ENCODE assay signal across 8 cellular contexts in the genomic region with DNA sequence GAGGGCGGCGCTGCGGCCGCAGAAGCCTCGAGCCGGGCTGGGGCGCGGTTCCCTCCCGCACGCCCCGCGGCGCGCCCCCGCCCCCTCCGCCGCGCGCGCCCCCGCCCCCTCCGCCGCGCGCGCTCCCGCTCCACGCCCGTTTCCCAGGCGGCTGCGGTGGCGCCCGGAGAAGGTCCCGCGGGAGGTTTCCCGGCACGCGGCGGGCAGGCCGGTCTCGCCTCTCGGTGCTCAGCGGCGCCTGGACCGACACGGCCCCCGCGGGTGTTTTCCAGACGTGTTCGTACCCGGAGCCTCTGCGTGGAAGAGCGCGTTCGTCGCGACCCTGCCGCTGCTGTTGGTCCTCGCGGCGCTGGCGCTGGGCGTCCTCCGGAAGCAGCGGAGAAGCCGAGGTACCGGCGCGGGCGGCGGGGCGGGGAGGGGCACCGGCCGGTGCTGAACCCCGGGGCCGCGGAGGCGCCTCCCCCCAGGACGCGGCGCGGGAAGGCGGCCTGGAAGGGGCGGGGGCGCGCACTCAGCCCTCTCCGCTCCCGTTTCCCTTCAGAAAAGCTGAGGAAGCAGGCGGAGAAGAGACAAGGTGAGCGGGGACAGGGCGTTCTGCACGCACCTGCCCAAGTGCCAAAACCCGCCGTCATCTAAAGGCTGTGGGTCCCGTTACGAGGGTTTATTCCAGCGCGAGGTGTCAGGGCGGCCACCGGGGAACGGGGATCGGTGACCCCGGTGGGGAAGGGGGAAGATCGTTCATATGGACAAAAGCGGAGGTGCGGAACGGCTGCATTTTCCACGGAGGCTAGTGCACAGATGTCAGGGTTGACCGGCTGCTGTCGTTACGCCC. TPM values are rescaled to one million over a fixed set of nuclear protein-coding genes. Genes with fewer than 3 reads are reported as not detected.
DNase-seq lines count a peak whose midpoint lies in the region; ATAC-seq and TF ChIP-seq lines count a peak whose summit lies in the region.

No MANE protein-coding gene starts in this region.

- peaks cover 12% of the 10 kb centered on the region for H3K4me1 ChIP-seq in CD4-positive, CD25-positive, alpha-beta regulatory T cell (ENCODE audit: control insufficient read depth, insufficient read depth, low read length, poor library complexity, severe bottlenecking)
- H3K4me1 ChIP-seq in HUES6 (ENCODE audit: control insufficient read depth, insufficient read depth, low read length), result peaks cover 18% of the 10 kb centered on the region
- H3K4me1 ChIP-seq in body of pancreas, result peaks cover 23% of the 10 kb centered on the region
- H3K4me1 ChIP-seq in thymus (ENCODE audit: control insufficient read depth, insufficient read depth, low read length), result no peaks in the 10 kb centered on the region

- H3K27ac Mint-ChIP-seq in CD4-positive, CD25-positive, alpha-beta regulatory T cell, result peak overlapping the region in 1 of 3 donors; percentile 26

- TF ChIP-seq POLR2A in body of pancreas (IDR thresholded peaks at IDR 0.05), result no peak

- peaks cover 59% of the 10 kb centered on the region for H3K27me3 ChIP-seq in CD4-positive, CD25-positive, alpha-beta regulatory T cell (ENCODE audit: control insufficient read depth, insufficient read depth, low read length)
- H3K27me3 ChIP-seq in HUES6 (ENCODE audit: control insufficient read depth, insufficient read depth, low read length) (peaks cover 96% of the 10 kb centered on the region), body of pancreas (peaks cover 0 to 7% of the 10 kb centered on the region in 2 donors), thymus (ENCODE audit: control insufficient read depth, insufficient read depth) (peaks cover 67% of the 10 kb centered on the region)

- H3K4me3 Mint-ChIP-seq in CD4-positive, CD25-positive, alpha-beta regulatory T cell, result peak overlapping the region; percentile 17 to 81 (median 66)

- no peaks in the 10 kb centered on the region for H3K9me3 ChIP-seq in CD4-positive, CD25-positive, alpha-beta regulatory T cell (ENCODE audit: control insufficient read depth in 2 of 2, low read length in 2 of 2)
- H3K9me3 ChIP-seq in HUES6 (ENCODE audit: control insufficient read depth, insufficient read depth, low read depth, low read length), result no peaks in the 10 kb centered on the region
- H3K9me3 ChIP-seq in body of pancreas, result no peaks in the 10 kb centered on the region
- no peaks in the 10 kb centered on the region for H3K9me3 ChIP-seq in thymus (ENCODE audit: control insufficient read depth)

- WGBS in body of pancreas, 2 donors, result 1 to 2% methylated on average over 20 to 75 of the region's 111 CpGs
- WGBS in thymus, result 2% methylated on average over 111 of the region's 111 CpGs

- DNase-seq in CD4-positive, CD25-positive, alpha-beta regulatory T cell, result peak in 1 of 3 donors; percentile 13
- peak in 2 of 4 donors; percentile 26 to 46 for DNase-seq in body of pancreas
- DNase-seq in left lobe of liver (ENCODE audit: low spot score), result no peak
- DNase-seq in cerebellum (ENCODE audit: low spot score), result no peak
- DNase-seq in cerebellar cortex (ENCODE audit: low spot score), result no peak

- H3K9me3 Mint-ChIP-seq in CD4-positive, CD25-positive, alpha-beta regulatory T cell, result peaks cover 0 to 5% (median 0%) of the 10 kb centered on the region in 7 donors

- no peak overlapping the region for H3K27ac ChIP-seq in CD4-positive, CD25-positive, alpha-beta regulatory T cell (ENCODE audit: insufficient read depth, low read length, poor library complexity, severe bottlenecking)
- no peak overlapping the region for H3K27ac ChIP-seq in HUES6 (ENCODE audit: low read depth, low read length)
- H3K27ac ChIP-seq in body of pancreas, result peak overlapping the region in 2 of 4 donors; percentile 32 to 44
- no peak overlapping the region for H3K27ac ChIP-seq in thymus (ENCODE audit: low read depth)

- TF ChIP-seq CTCF in body of pancreas (IDR thresholded peaks at IDR 0.05), result no peak

- peaks cover 76% of the 10 kb centered on the region for H3K27me3 Mint-ChIP-seq in CD4-positive, CD25-positive, alpha-beta regulatory T cell

- no peaks in the 10 kb centered on the region for H3K36me3 ChIP-seq in CD4-positive, CD25-positive, alpha-beta regulatory T cell (ENCODE audit: control insufficient read depth, insufficient read depth, low read length)
- H3K36me3 ChIP-seq in HUES6 (ENCODE audit: control insufficient read depth, insufficient read depth, low read length) (no peaks in the 10 kb centered on the region), body of pancreas (replicated peaks in 1 of 2; ENCODE audit: insufficient read depth in 1 of 2, low read depth in 2 of 2) (no peaks in the 10 kb centered on the region), thymus (ENCODE audit: control insufficient read depth, insufficient read depth) (no peaks in the 10 kb centered on the region)

- H3K4me1 Mint-ChIP-seq in CD4-positive, CD25-positive, alpha-beta regulatory T cell, result peaks cover 0 to 21% (median 10%) of the 10 kb centered on the region in 4 donors

- intact Hi-C loops in body of pancreas (cut with DNase I), result no loop called here

- ATAC-seq in CD4-positive, CD25-positive, alpha-beta regulatory T cell (ENCODE audit: low read depth in 2 of 2), result no peak
- ATAC-seq in body of pancreas, result peak; percentile 65
- peak; percentile 51 for ATAC-seq in left lobe of liver
- ATAC-seq in GM21619 (IDR thresholded peaks at IDR 0.05; ENCODE audit: unreplicated experiment), result no peak

- H3K36me3 Mint-ChIP-seq in CD4-positive, CD25-positive, alpha-beta regulatory T cell, result no peaks in the 10 kb centered on the region

- peak overlapping the region; percentile 10 for H3K4me3 ChIP-seq in CD4-positive, CD25-positive, alpha-beta regulatory T cell (ENCODE audit: low read depth, low read length)
- peak overlapping the region; percentile 84 for H3K4me3 ChIP-seq in HUES6 (ENCODE audit: low read depth, low read length)
- peak overlapping the region in 1 of 2 donors; percentile 36 for H3K4me3 ChIP-seq in body of pancreas
- H3K4me3 ChIP-seq in thymus (ENCODE audit: low read length), result peak overlapping the region; percentile 48

- peak overlapping the region; percentile 13 for H3K9ac ChIP-seq in HUES6 (ENCODE audit: low read length)

RNA-seq across cellular contexts. Expression of a gene that starts 13.1 kb away (rescaled TPM):
- not detected for total RNA-seq in CD4-positive, CD25-positive, alpha-beta regulatory T cell
- polyA plus RNA-seq in CD4-positive, CD25-positive, alpha-beta regulatory T cell, result not detected
- total RNA-seq in body of pancreas (10 to 100 TPM; 20.2 to 41.5 TPM), left lobe of liver (8.8 TPM), cerebellum (4.1 TPM)
- 45.2 TPM for polyA plus RNA-seq in thymus

Comparison
In these comparisons a context has a peak if more than half of its experiments do, and no peak if none do; other contexts are left out.
1. ATAC-seq: peak in body of pancreas (single experiment) and left lobe of liver (single experiment); none in CD4-positive, CD25-positive, alpha-beta regulatory T cell (0 of 2) and GM21619 (single experiment).